Comparison of ENCODE assay signal across 27 cellular contexts in the genomic region with DNA sequence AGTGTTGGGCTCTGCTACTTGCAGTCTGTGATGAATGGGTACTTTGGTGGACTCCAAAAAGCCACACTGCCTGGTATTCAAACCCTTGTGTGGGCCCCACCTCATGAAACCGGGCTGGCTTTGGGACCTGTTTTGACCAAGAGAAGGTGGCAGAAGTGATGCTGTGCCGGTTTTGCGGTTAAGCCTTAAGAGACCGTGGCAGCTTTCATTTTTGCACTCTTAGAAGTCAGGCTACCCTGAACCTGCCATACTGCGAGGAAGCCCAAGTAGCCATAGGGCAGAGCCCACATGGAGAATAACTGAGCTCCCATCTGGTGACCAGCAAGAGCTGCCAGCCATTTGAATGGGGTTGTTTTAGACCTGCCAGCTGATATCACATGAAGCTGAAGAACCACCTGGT.
"Had no signal": no experiment of that assay in that cellular context is flagged by ENCODE, and none has a peak within 500 bp of the region (broad histone marks: within the 10 kb centered on the region; RNA-seq: fewer than 3 reads in every experiment).

No MANE protein-coding gene starts in this region.

- H3K36me3 ChIP-seq: brain microvascular endothelial cell, cardiac muscle cell had no signal

- H3K27me3 ChIP-seq: cardiac muscle cell had no signal

- H3K4me3 ChIP-seq: cardiac muscle cell had no signal

- DNase-seq: activated B cell treated with CpG ODN at 0.5 μM for 24 hours; activated CD4-positive, alpha-beta T cell treated with anti-CD3 and anti-CD28 coated beads for 1 hour; activated CD4-positive, alpha-beta T cell treated with anti-CD3 and anti-CD28 coated beads, Interleukin-2, amount 10 ng/mL, durations not matched to agents 24 days and 14 days; activated CD4-positive, alpha-beta T cell treated with anti-CD3 and anti-CD28 coated beads, Interleukin-2, amount 50 U/mL, for 48 hours; activated CD8-positive, alpha-beta memory T cell treated with anti-CD3 and anti-CD28 coated beads for 24 hours; activated gamma-delta T cell; activated naive CD4-positive, alpha-beta T cell treated with anti-CD3 and anti-CD28 coated beads for 36 hours; activated T-cell treated with anti-CD3 and anti-CD28 coated beads, Interleukin-2, amount 50 U/mL, for 48 hours; brain microvascular endothelial cell; NCI-H1092 treated with DMSO at 0.1 percent for 48 hours; NCI-H1417 treated with DMSO at 0.1 percent for 48 hours; NCI-H1694; NCI-H2029; NCI-H2107; NCI-H2171 treated with DMSO at 0.1 percent for 48 hours; NCI-H226; NCI-H526; NCI-H774; NK-92 treated with Interleukin-12 subunit alpha and Interleukin-12 subunit beta, amount 100 ng/mL, for 24 hours; PC-3; SIG-M5; T-cell; T-helper 2 cell; T1000 had no signal

- H3K4me2 ChIP-seq: KMS-11 had no signal

- ATAC-seq: activated T-helper 17 cell treated with anti-CD3 and anti-CD28 coated beads, Interleukin-2, amount 50 U/mL, for 72 hours; PC-3; T-cell had no signal

- H3K27ac ChIP-seq: brain microvascular endothelial cell, cardiac muscle cell, KMS-11 had no signal

- H3K9ac ChIP-seq: KMS-11 had no signal
